Comparison of ENCODE assay signal across 5 cellular contexts in the genomic region with DNA sequence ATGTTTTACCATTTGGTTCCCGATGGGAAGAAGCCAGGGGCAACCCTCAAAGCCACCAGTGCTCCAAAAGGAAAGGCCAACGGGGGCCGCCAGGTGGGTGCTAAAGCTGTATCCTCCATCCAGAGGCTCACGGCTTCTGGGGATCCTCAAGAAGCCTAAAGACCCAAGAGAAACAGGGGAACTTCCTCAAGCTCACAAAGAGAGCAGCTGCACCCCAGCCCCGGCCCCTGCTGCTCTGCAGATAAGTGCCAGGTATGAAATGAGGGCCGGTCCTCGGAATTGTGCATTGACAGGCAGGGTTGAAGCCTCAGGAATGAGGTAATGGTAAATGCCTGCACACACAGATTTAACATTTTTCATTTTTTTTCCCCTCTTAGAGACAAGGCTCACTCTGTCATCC.
"Had no signal": no experiment of that assay in that cellular context is flagged by ENCODE, and none has a peak within 500 bp of the region (broad histone marks: within the 10 kb centered on the region; RNA-seq: fewer than 3 reads in every experiment).

No MANE protein-coding gene starts in this region.

- DNase-seq: GOT3, H9, HCEC 1CT had no signal

- H3K27ac ChIP-seq: GM23248 had no signal

- H3K4me3 ChIP-seq: GM23248, K562 had no signal
